ENCODE assay signal across 8 cellular contexts in the genomic region with DNA sequence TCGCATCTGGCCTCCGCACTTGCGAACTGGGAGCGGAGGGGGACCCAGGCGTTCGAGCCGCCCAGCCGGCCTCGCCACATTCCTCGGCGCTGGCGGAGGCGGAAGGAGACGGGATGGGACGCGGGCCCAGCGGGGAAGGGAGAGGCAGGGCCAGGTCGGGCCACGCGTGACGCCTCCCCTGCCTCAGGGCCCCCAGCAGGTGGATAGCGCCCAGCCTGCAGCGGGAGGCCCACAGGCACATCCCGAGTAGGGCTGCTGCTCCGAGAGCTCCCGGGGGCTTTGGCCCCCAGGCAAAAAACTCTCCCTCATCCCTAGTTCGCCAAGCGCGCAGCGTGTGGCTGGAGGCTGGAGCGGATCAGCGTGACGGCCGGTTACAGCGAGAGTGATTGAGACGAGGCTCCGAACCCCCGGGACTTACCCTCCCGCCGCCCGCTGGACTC. TPM values are rescaled to one million over a fixed set of nuclear protein-coding genes. Genes with fewer than 3 reads are reported as not detected.
DNase-seq lines count a peak whose midpoint lies in the region; ATAC-seq and TF ChIP-seq lines count a peak whose summit lies in the region.

No MANE protein-coding gene starts in this region.

- DNase-seq in M059J (ENCODE audit: low read depth): peak; percentile 47
- peak; percentile 47 for DNase-seq in astrocyte of the spinal cord (ENCODE audit: low read depth, low spot score)
- DNase-seq in iris pigment epithelial cell (ENCODE audit: low read depth): peak; percentile 62
- DNase-seq in stimulated activated effector memory CD8-positive, alpha-beta T cell treated with anti-CD3 and anti-CD28 coated beads, Interleukin-12 subunit alpha, Interleukin-12 subunit beta, amount 100 ng/mL, for 72 hours (ENCODE audit: low spot score in 2 of 2): peak in 1 of 2 donors; percentile 63
- no peak for DNase-seq in cerebellar cortex (ENCODE audit: low spot score)
- DNase-seq in occipital lobe (lab: John Stamatoyannopoulos, UW): no peak
- DNase-seq in NCI-H1694 (lab: John Stamatoyannopoulos, UW): no peak

- H3K4me1 ChIP-seq in ES-I3 (ENCODE audit: insufficient read depth, low read length): peaks cover 10% of the 10 kb centered on the region; the same call in 1 of the 2 replicates

- peak overlapping the region; percentile 35 for H3K27ac Mint-ChIP-seq in stimulated activated effector memory CD8-positive, alpha-beta T cell treated with anti-CD3 and anti-CD28 coated beads, Interleukin-12 subunit alpha, Interleukin-12 subunit beta, amount 100 ng/mL, for 72 hours

- H3K4me3 ChIP-seq in astrocyte of the spinal cord (ENCODE audit: low read depth, low read length): peak overlapping the region; percentile 81

- no peak for TF ChIP-seq CTCF in astrocyte of the spinal cord (IDR thresholded peaks at IDR 0.05; ENCODE audit: low read depth, low read length)

- H3K36me3 ChIP-seq in ES-I3 (ENCODE audit: insufficient read depth, low read length): no peaks in the 10 kb centered on the region

- peaks cover 60% of the 10 kb centered on the region for H3K4me1 Mint-ChIP-seq in stimulated activated effector memory CD8-positive, alpha-beta T cell treated with anti-CD3 and anti-CD28 coated beads, Interleukin-12 subunit alpha, Interleukin-12 subunit beta, amount 100 ng/mL, for 72 hours

- H3K9ac ChIP-seq in ES-I3 (ENCODE audit: low read depth, low read length): peak overlapping the region; percentile 89

- H3K4me3 Mint-ChIP-seq in stimulated activated effector memory CD8-positive, alpha-beta T cell treated with anti-CD3 and anti-CD28 coated beads, Interleukin-12 subunit alpha, Interleukin-12 subunit beta, amount 100 ng/mL, for 72 hours: peak overlapping the region; percentile 75

- H3K9me3 Mint-ChIP-seq in stimulated activated effector memory CD8-positive, alpha-beta T cell treated with anti-CD3 and anti-CD28 coated beads, Interleukin-12 subunit alpha, Interleukin-12 subunit beta, amount 100 ng/mL, for 72 hours: no peaks in the 10 kb centered on the region

- peaks cover 5% of the 10 kb centered on the region for H3K36me3 Mint-ChIP-seq in stimulated activated effector memory CD8-positive, alpha-beta T cell treated with anti-CD3 and anti-CD28 coated beads, Interleukin-12 subunit alpha, Interleukin-12 subunit beta, amount 100 ng/mL, for 72 hours

- in situ Hi-C loops in astrocyte of the spinal cord (cut with HindIII; ENCODE audit: low sequenced_read_pairs): no loop called here

- no peaks in the 10 kb centered on the region for H3K9me3 ChIP-seq in ES-I3 (ENCODE audit: control insufficient read depth, insufficient read depth, low read length)

- ATAC-seq in stimulated activated effector memory CD8-positive, alpha-beta T cell treated with anti-CD3 and anti-CD28 coated beads, Interleukin-12 subunit alpha, Interleukin-12 subunit beta, amount 100 ng/mL, for 72 hours: no peak

RNA-seq across cellular contexts. Expression of a gene that starts 0.8 kb away (rescaled TPM):
- total RNA-seq in M059J (2014; rRNA removed; shearing (Covaris generic)): 14.9 and 17.8 TPM in 2 replicates
- 2.8 TPM for total RNA-seq in occipital lobe

RNA-seq across cellular contexts. Expression of a gene that starts 5.6 kb away (rescaled TPM):
- 0.32 TPM in 1 of 2 replicates, not detected in the other for total RNA-seq in M059J (2014; rRNA removed; shearing (Covaris generic))
- total RNA-seq in occipital lobe: 0.47 TPM

RNA-seq across cellular contexts. Expression of a gene that starts 6.3 kb away (rescaled TPM):
- 5.4 and 11.8 TPM in 2 replicates for total RNA-seq in M059J (2014; rRNA removed; shearing (Covaris generic))
- total RNA-seq in occipital lobe: 7.5 TPM

RNA-seq across cellular contexts. Expression of a gene that starts 16.9 kb away (rescaled TPM):
- 15.9 and 21.0 TPM in 2 replicates for total RNA-seq in M059J (2014; rRNA removed; shearing (Covaris generic))
- total RNA-seq in occipital lobe: 9.4 TPM

Comparison
In these comparisons a context has a peak if more than half of its experiments do, and no peak if none do; other contexts are left out.
1. DNase-seq: peak in M059J (single experiment), astrocyte of the spinal cord (single experiment) and iris pigment epithelial cell (single experiment); none in cerebellar cortex (single experiment), occipital lobe (single experiment) and NCI-H1694 (single experiment).